In the genomic region with DNA sequence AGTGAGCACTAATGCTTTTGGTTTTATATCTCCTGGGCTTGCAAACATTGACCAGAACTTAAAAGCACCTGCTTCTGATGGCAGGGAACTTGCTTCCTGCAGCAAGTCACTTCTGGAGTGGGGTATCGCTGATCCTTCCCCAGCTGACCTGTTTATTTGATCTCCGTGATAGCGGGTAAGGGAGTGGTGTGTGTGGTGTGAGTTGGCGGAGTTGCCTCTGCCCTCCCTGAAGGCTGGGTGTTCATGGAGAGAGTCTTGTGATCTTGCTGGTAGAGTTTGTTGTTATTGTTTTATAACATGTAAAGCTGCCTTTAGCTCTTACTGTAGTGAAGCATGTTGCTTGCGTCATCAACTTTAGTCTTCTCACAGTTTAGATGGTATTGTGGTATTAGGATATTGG, we compare ENCODE assay signal across 1 cellular context.
TF ChIP-seq lines count a peak whose summit lies in the region.

No MANE protein-coding gene starts in this region.

TF ChIP-seq in liver, 16 proteins besides CTCF, POLR2A, EP300 and RAD21 (continued from another document):
- no peak for TF ChIP-seq REST (IDR thresholded peaks at IDR 0.05)
- no peak for TF ChIP-seq ATF3 (IDR thresholded peaks at IDR 0.05)
